8 cellular contexts compared by ENCODE assay signal in the genomic region with DNA sequence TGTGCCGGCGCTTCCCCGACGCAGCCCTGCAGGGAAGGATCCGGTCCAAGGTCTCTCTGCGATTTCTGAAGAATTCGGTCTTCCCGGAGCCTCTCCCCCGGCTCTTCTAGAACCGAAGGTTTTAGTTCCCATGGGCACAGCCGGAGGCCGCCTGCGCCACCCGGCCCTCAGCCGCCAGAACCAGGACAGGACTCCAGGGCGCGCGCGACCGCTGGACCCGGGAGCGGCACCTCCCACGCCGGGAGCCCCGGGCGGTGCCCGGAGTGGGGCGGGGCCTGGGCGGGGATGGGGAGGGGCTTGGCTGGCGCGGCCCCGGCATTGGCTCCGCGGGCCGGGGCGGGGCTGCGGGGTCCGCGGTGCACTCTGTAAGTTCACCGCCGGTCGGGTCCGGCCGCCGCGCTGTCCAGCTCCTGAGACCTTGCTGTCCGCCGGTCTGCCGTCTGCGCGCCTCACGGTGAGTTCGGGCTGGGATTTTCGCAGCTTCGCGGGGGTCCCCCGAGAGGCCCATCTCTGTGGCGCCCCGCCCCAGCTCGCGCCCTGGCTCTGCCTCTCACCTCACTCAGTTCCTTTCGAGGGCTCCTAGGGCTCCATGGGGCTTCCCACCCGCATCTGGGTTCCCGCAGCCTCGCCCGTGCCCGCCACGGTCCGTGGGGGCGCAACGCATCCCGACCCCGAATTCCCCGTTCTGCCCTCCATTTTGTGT. TPM values are rescaled to one million over a fixed set of nuclear protein-coding genes. Genes with fewer than 3 reads are reported as not detected.
DNase-seq lines count a peak whose midpoint lies in the region; ATAC-seq and TF ChIP-seq lines count a peak whose summit lies in the region.

A gene with protein sequence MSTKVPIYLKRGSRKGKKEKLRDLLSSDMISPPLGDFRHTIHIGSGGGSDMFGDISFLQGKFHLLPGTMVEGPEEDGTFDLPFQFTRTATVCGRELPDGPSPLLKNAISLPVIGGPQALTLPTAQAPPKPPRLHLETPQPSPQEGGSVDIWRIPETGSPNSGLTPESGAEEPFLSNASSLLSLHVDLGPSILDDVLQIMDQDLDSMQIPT (plus strand): TSS at position 366 of the 703 bp plus-strand sequence. CDS start 6,033 bp downstream, outside the sequence.

- TF ChIP-seq CTCF in GM23338 (conservative IDR thresholded peaks at IDR 0.05; ENCODE audit: low read depth in 2 of 2) = no peak
- TF ChIP-seq CTCF in astrocyte of the cerebellum (IDR thresholded peaks at IDR 0.05; ENCODE audit: low read depth, low read length, missing control alignments) = no peak

- H3K36me3 Mint-ChIP-seq in GM23338 (ENCODE audit: low read depth) = no peaks in the 10 kb centered on the region

- 0% methylated on average over 66 to 74 of the region's 74 CpGs for whole genome bisulfite sequencing in aorta, 2 donors

- H3K4me3 ChIP-seq in GM23338 (peak within 1 kb of the TSS; percentile 98), MG63 (peak within 1 kb of the TSS; percentile 96), astrocyte of the cerebellum (ENCODE audit: low read depth, low read length) (peak within 1 kb of the TSS; percentile 88), aorta (ENCODE audit: low read length in 2 of 2) (peak within 1 kb of the TSS; percentile 74 to 82)

- peak within 1 kb of the TSS; percentile 76 for H2AFZ ChIP-seq in GM23338

- H3K4me1 ChIP-seq in GM23338 (ENCODE audit: insufficient read depth) = peaks cover 49% of the 10 kb centered on the region
- H3K4me1 ChIP-seq in aorta (ENCODE audit: control insufficient read depth in 1 of 2, insufficient read depth in 2 of 2, low read length in 2 of 2) = peaks cover 0 to 2% of the 10 kb centered on the region in 2 donors

- H3K27ac ChIP-seq in GM23338 (ENCODE audit: low read depth) = peak within 1 kb of the TSS; percentile 88
- H3K27ac ChIP-seq in aorta (ENCODE audit: low read depth in 1 of 2, low read length in 2 of 2) = peak within 1 kb of the TSS in 1 of 2 donors; percentile 52

- peaks cover 34% of the 10 kb centered on the region for H3K79me2 ChIP-seq in GM23338 (replicated peaks; ENCODE audit: insufficient read depth)

- H3F3A ChIP-seq in GM23338 (replicated peaks; ENCODE audit: low read depth) = peaks cover 22% of the 10 kb centered on the region

- peaks cover 38% of the 10 kb centered on the region for H3K27me3 Mint-ChIP-seq in GM23338 (ENCODE audit: insufficient read depth, low read depth, poor library complexity)

- peaks cover 14% of the 10 kb centered on the region for H3K27me3 ChIP-seq in GM23338 (ENCODE audit: insufficient read depth)
- H3K27me3 ChIP-seq in MG63 = no peaks in the 10 kb centered on the region
- no peaks in the 10 kb centered on the region for H3K27me3 ChIP-seq in aorta (ENCODE audit: control insufficient read depth in 1 of 2, insufficient read depth in 2 of 2, low read length in 1 of 2)

- H3K36me3 ChIP-seq in GM23338 (ENCODE audit: insufficient read depth) (no peaks in the 10 kb centered on the region), MG63 (peaks cover 18% of the 10 kb centered on the region), aorta (ENCODE audit: control insufficient read depth in 1 of 2, insufficient read depth in 2 of 2, low read length in 1 of 2) (no peaks in the 10 kb centered on the region)

- peak within 1 kb of the TSS; percentile 99 for H3K4me2 ChIP-seq in GM23338

- H3K4me3 Mint-ChIP-seq in GM23338 = peak within 1 kb of the TSS; percentile 76

- no peaks in the 10 kb centered on the region for H3K9me2 ChIP-seq in GM23338 (ENCODE audit: insufficient read depth)

- intact Hi-C loops in aorta (cut with DNase I) = loop anchor here (1.0 to 5.0 kb wide), 4 partner anchors 39 to 89 kb away; no protein-coding TSS in a partner anchor

- H3K9me3 Mint-ChIP-seq in GM23338 = no peaks in the 10 kb centered on the region

- H3K27ac Mint-ChIP-seq in GM23338 = peak within 1 kb of the TSS; percentile 66; the same call in 1 of the 2 replicates

- ATAC-seq in GM23338 = peak; percentile 78
- peak; percentile 96 for ATAC-seq in aorta (ENCODE audit: low FRiP score)

- H3K9me3 ChIP-seq in MG63 (no peaks in the 10 kb centered on the region), aorta (ENCODE audit: control insufficient read depth, low read length) (no peaks in the 10 kb centered on the region)

- H3K4me1 Mint-ChIP-seq in GM23338 = peaks cover 40% of the 10 kb centered on the region

- H4K20me1 ChIP-seq in GM23338 (replicated peaks; ENCODE audit: insufficient read depth) = peaks cover 11% of the 10 kb centered on the region

- in situ Hi-C loops in astrocyte of the cerebellum (cut with HindIII; ENCODE audit: low sequenced_read_pairs) = no loop called here

- DNase-seq in EH (ENCODE audit: low read depth) (peak; percentile 88), GM23338 (ENCODE audit: low spot score) (peak; percentile 87), MG63 (peak; percentile 88), T-helper 22 cell (ENCODE audit: low read depth) (peak; percentile 55), astrocyte of the cerebellum (ENCODE audit: low read depth) (no peak), hippocampal formation (lab: John Stamatoyannopoulos, UW) (peak; percentile 77 to 89), retina (peak; percentile 84), aorta (peak; percentile 88 to 96)

TF ChIP-seq in GM23338, 12 proteins besides CTCF, POLR2A, EP300 and RAD21:
- TF ChIP-seq, protein P1, sequence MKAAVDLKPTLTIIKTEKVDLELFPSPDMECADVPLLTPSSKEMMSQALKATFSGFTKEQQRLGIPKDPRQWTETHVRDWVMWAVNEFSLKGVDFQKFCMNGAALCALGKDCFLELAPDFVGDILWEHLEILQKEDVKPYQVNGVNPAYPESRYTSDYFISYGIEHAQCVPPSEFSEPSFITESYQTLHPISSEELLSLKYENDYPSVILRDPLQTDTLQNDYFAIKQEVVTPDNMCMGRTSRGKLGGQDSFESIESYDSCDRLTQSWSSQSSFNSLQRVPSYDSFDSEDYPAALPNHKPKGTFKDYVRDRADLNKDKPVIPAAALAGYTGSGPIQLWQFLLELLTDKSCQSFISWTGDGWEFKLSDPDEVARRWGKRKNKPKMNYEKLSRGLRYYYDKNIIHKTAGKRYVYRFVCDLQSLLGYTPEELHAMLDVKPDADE (IDR thresholded peaks at IDR 0.05) = no peak
- peak; percentile 84 for TF ChIP-seq POLR2AphosphoS5 (IDR thresholded peaks at IDR 0.05; ENCODE audit: low read depth)
- TF ChIP-seq, protein P2, sequence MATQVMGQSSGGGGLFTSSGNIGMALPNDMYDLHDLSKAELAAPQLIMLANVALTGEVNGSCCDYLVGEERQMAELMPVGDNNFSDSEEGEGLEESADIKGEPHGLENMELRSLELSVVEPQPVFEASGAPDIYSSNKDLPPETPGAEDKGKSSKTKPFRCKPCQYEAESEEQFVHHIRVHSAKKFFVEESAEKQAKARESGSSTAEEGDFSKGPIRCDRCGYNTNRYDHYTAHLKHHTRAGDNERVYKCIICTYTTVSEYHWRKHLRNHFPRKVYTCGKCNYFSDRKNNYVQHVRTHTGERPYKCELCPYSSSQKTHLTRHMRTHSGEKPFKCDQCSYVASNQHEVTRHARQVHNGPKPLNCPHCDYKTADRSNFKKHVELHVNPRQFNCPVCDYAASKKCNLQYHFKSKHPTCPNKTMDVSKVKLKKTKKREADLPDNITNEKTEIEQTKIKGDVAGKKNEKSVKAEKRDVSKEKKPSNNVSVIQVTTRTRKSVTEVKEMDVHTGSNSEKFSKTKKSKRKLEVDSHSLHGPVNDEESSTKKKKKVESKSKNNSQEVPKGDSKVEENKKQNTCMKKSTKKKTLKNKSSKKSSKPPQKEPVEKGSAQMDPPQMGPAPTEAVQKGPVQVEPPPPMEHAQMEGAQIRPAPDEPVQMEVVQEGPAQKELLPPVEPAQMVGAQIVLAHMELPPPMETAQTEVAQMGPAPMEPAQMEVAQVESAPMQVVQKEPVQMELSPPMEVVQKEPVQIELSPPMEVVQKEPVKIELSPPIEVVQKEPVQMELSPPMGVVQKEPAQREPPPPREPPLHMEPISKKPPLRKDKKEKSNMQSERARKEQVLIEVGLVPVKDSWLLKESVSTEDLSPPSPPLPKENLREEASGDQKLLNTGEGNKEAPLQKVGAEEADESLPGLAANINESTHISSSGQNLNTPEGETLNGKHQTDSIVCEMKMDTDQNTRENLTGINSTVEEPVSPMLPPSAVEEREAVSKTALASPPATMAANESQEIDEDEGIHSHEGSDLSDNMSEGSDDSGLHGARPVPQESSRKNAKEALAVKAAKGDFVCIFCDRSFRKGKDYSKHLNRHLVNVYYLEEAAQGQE (IDR thresholded peaks at IDR 0.05; ENCODE audit: unreplicated experiment) = peak; percentile 58
- no peak for TF ChIP-seq ZNF114 (CRISPR knock-in tag; IDR thresholded peaks at IDR 0.05)
- TF ChIP-seq JUNB (IDR thresholded peaks at IDR 0.05; ENCODE audit: unreplicated experiment) = no peak

RNA-seq across cellular contexts. Expression of the gene that starts here (rescaled TPM):
- 17.7 and 19.0 TPM in 2 replicates for total RNA-seq in GM23338 (2014; rRNA removed; shearing (Covaris generic))
- polyA plus RNA-seq in GM23338 (2016; fragmentation: Nextera tagmentation; extraction: Ambion mirVana) = 16.1 and 18.2 TPM in 2 replicates
- 10.3 and 19.1 TPM in 2 replicates for total RNA-seq in MG63 (2014; rRNA removed; shearing (Covaris generic); ENCODE audit: low replicate concordance)
- 10 to 100 TPM; 16.2 to 20.9 TPM for total RNA-seq in aorta
- 1 to 10 TPM; 2.3 to 3.5 TPM for polyA plus RNA-seq in aorta
